ENCODE assay signal across 9 cellular contexts in genomic region chr19:17538684-17539287, GRCh38. TPM values are rescaled to one million over a fixed set of nuclear protein-coding genes. Genes with fewer than 3 reads are reported as not detected.
DNase-seq lines count a peak whose midpoint lies in the region; ATAC-seq and TF ChIP-seq lines count a peak whose summit lies in the region.
"Had no signal": no experiment of that assay in that cellular context is flagged by ENCODE, and none has a peak within 500 bp of the region (broad histone marks: within the 10 kb centered on the region; RNA-seq: fewer than 3 reads in every experiment).

No MANE protein-coding gene starts in this region.

- no peaks in the 10 kb centered on the region for H3K36me3 ChIP-seq in Panc1 (ENCODE audit: control insufficient read depth, insufficient read depth, low read length)
- no peaks in the 10 kb centered on the region for H3K36me3 ChIP-seq in esophagus squamous epithelium
- H3K36me3 ChIP-seq in psoas muscle (ENCODE audit: insufficient read depth in 1 of 2, low read depth in 1 of 2): no peaks in the 10 kb centered on the region

- H3K27me3 ChIP-seq in Panc1 (ENCODE audit: control insufficient read depth, insufficient read depth, low read length): no peaks in the 10 kb centered on the region
- no peaks in the 10 kb centered on the region for H3K27me3 ChIP-seq in esophagus squamous epithelium
- peaks cover 0 to 36% (median 2%) of the 10 kb centered on the region in 3 donors for H3K27me3 ChIP-seq in psoas muscle (ENCODE audit: insufficient read depth in 3 of 3, low read length in 2 of 3)

- H3K27ac ChIP-seq in Panc1 (ENCODE audit: low read length) (no peak overlapping the region), esophagus squamous epithelium (peak overlapping the region in 3 of 4 donors; percentile 61 to 77 (median 71)), psoas muscle (no peak overlapping the region)
- H3K27ac ChIP-seq: C4-2B had no signal

- BruUV-seq in Panc1 (replicated peaks; lab: Mats Ljungman, UMichigan): no TSS peak

- in situ Hi-C loops in Panc1 (cut with HindIII; ENCODE audit: low pct_unique_long_range_greater_than_20kb, low sequenced_read_pairs): no loop called here

- CTCF ChIA-PET in Panc1 (lab: Charles Lee): no interaction called here

- TF ChIP-seq CTCF in Panc1 (IDR thresholded peaks at IDR 0.05): no peak
- no peak for TF ChIP-seq CTCF in esophagus squamous epithelium (IDR thresholded peaks at IDR 0.05)
- TF ChIP-seq CTCF in psoas muscle (IDR thresholded peaks at IDR 0.05): no peak

- WGBS in esophagus squamous epithelium, 2 donors: 8 to 28% methylated on average over 2 to 18 of the region's 20 CpGs
- 3 to 4% (median 3%) methylated on average over 19 to 20 of the region's 20 CpGs for WGBS in psoas muscle, 3 donors

- no peak for TF ChIP-seq POLR2A in esophagus squamous epithelium (IDR thresholded peaks at IDR 0.05)

- H3K4me1 ChIP-seq in Panc1 (ENCODE audit: control insufficient read depth, insufficient read depth, low read length) (no peaks in the 10 kb centered on the region), esophagus squamous epithelium (peaks cover 9 to 16% (median 11%) of the 10 kb centered on the region in 3 donors), psoas muscle (peaks cover 6% of the 10 kb centered on the region)

- DNase-seq in NCI-H1092 treated with DMSO at 0.1 percent for 48 hours (lab: John Stamatoyannopoulos, UW): peak; percentile 17
- no peak for DNase-seq in NCI-H1092 (lab: John Stamatoyannopoulos, UW)
- DNase-seq in Panc1 (ENCODE audit: low read depth, low spot score): no peak
- DNase-seq in esophagus squamous epithelium (lab: John Stamatoyannopoulos, UW): no peak
- DNase-seq in psoas muscle: no peak
- no peak for DNase-seq in ureter (ENCODE audit: low spot score)
- DNase-seq in NCI-H2171 treated with DMSO at 0.1 percent for 48 hours (lab: John Stamatoyannopoulos, UW): no peak

- intact Hi-C loops in Panc1 (cut with micrococcal nuclease; ENCODE audit: unreplicated experiment) (no loop called here), esophagus squamous epithelium (cut with DNase I) (no loop called here), psoas muscle (cut with DNase I) (no loop called here)

- H3K4me3 ChIP-seq in Panc1 (ENCODE audit: low read depth in 2 of 2, low read length in 2 of 2) (peak overlapping the region; percentile 47 to 59), esophagus squamous epithelium (peak overlapping the region; percentile 31 to 70 (median 50)), psoas muscle (peak overlapping the region; percentile 67)

- H3K9me3 ChIP-seq in Panc1 (ENCODE audit: control insufficient read depth, insufficient read depth, low read depth, low read length): no peaks in the 10 kb centered on the region
- no peaks in the 10 kb centered on the region for H3K9me3 ChIP-seq in esophagus squamous epithelium
- H3K9me3 ChIP-seq in psoas muscle: no peaks in the 10 kb centered on the region

- ATAC-seq in Panc1: peak; percentile 54
- peak in 1 of 4 donors; percentile 7 for ATAC-seq in psoas muscle
- ATAC-seq in HG03097 (IDR thresholded peaks at IDR 0.05; ENCODE audit: low FRiP score, unreplicated experiment): no peak

- POLR2A ChIA-PET in Panc1 (lab: Charles Lee): no interaction called here

RNA-seq across cellular contexts. Expression of gene COLGALT1, which starts 16.7 kb away (rescaled TPM):
- 97.2 TPM for total RNA-seq in Panc1 (2021; ENCODE audit: unreplicated experiment)
- polyA plus RNA-seq in Panc1 (2012; ENCODE audit: insufficient read length): 90.7 TPM
- total RNA-seq in esophagus squamous epithelium: 10 to 100 TPM; 23.1 to 51.9 (median 35.6) TPM
- 10 to 100 TPM; 19.8 to 27.7 (median 23.3) TPM for total RNA-seq in psoas muscle
- 10 to 100 TPM; 15.3 to 34.8 (median 21.4) TPM for polyA plus RNA-seq in psoas muscle
- total RNA-seq in ureter: 66.3 TPM

RNA-seq across cellular contexts. Expression of gene PGLS, which starts 27.3 kb away (rescaled TPM):
- total RNA-seq in Panc1 (2021; ENCODE audit: unreplicated experiment) (58.2 TPM), esophagus squamous epithelium (100 to 1,000 TPM in 1 of 4 donors, 10 to 100 TPM in 3; 84.5 to 104 (median 92.5) TPM), psoas muscle (10 to 100 TPM; 14.8 to 17.3 (median 16.3) TPM), ureter (91.7 TPM)
- 57.8 TPM for polyA plus RNA-seq in Panc1 (2012; ENCODE audit: insufficient read length)
- 10 to 100 TPM; 11.7 to 53.5 (median 18.3) TPM for polyA plus RNA-seq in psoas muscle

Comparison
In these comparisons a context has a peak if more than half of its experiments do, and no peak if none do; other contexts are left out.
1. H3K27ac ChIP-seq: peak in esophagus squamous epithelium (3 of 4); none in Panc1 (single experiment) and psoas muscle (single experiment).
2. Peak in every context shown above with its lines, with median percentiles within 50 percentile points of each other: H3K4me3 ChIP-seq.